Comparison of ENCODE assay signal across 8 cellular contexts in the genomic region with DNA sequence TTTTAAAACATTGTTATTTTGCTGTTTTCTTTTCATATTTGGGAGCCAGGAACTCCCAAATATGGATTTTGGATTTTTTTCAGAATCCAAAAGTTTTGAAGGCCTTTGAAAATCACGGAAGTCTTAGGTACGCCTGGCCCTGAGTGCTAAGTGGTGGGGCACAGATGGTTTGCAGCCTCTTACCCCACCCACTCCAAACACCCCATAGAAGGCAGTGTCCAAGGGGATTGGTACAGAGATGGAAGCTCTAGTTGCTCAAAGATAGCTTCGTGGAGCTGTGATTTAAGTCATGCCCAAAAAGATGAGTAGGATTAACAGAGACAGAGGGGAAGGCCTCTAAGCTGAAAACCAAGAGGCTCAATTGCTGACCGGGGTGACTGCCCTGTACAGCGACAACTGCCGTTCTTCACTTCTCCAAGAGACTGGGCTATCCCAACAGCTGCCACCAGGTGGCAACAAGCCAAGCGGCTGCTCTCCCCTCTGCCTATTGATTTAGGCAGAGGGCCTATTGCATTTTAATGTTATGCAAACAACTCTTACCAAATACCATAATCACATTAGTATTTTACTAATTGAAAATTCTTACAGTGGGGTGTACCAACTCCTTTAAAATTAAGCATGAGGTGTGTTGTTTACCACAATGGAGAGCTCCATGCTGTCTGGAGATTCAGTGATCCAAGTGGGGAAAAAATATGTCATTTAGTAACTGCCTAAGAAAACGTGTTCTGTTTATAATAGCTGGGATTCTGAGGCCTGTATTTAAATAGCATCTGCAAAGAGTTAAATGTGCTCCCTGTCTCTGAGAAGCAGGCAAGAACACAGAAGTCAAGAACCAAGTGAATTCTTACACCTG.
DNase-seq lines count a peak whose midpoint lies in the region; ATAC-seq, FAIRE-seq and TF ChIP-seq lines count a peak whose summit lies in the region.

No MANE protein-coding gene starts in this region.

- in situ Hi-C loops in astrocyte of the spinal cord (cut with HindIII; ENCODE audit: low sequenced_read_pairs) = no loop called here

- H3K4me3 ChIP-seq in AG04450 (ENCODE audit: low read depth, low read length) = no peak overlapping the region
- no peak overlapping the region for H3K4me3 ChIP-seq in astrocyte of the spinal cord (ENCODE audit: low read depth, low read length)

- no peak overlapping the region for H3K27ac ChIP-seq in AG04450 (ENCODE audit: low read depth, low read length)

- DNase-seq in AG04450 (ENCODE audit: low read depth, low spot score) (peak; percentile 21), NCI-H2081 (lab: John Stamatoyannopoulos, UW) (peak; percentile 76 to 79), astrocyte of the spinal cord (ENCODE audit: low read depth, low spot score) (peak; percentile 59), hypothalamus (lab: John Stamatoyannopoulos, UW) (peak in 47 of 51 donors; percentile 2 to 80 (median 55)), smooth muscle cell of the brain vasculature (ENCODE audit: low read depth, low spot score) (peak; percentile 40)

- peaks cover 9% of the 10 kb centered on the region for H3K27me3 ChIP-seq in AG04450 (ENCODE audit: control insufficient read depth, insufficient read depth, low read length)

- peak; percentile 20 for FAIRE-seq in TTC549 (lab: Jason Lieb, UNC)

- CTCF ChIA-PET in AG04450 (lab: Charles Lee) = interaction anchor here (0.6 to 3.7 kb wide), 28 partner anchors 10 to 384 kb away, joined by 3 to 52 read pairs (median 4); no protein-coding TSS in a partner anchor

- TF ChIP-seq CTCF in AG04450 (IDR thresholded peaks at IDR 0.05; ENCODE audit: low read depth, low read length) (peak; percentile 93), astrocyte of the spinal cord (IDR thresholded peaks at IDR 0.05; ENCODE audit: low read depth, low read length) (peak; percentile 94)

- POLR2A ChIA-PET in AG04450 (lab: Yijun Ruan, JAX) = no interaction called here

- ATAC-seq in GM19351 (IDR thresholded peaks at IDR 0.05; ENCODE audit: unreplicated experiment) (peak; percentile 49), GM18867 (IDR thresholded peaks at IDR 0.05; ENCODE audit: unreplicated experiment) (no peak)

- H3K9me3 ChIP-seq in AG04450 (ENCODE audit: control insufficient read depth, insufficient read depth, low read length) = peaks cover 6% of the 10 kb centered on the region; the same call in 1 of the 2 replicates

Comparison
In these comparisons a context has a peak if more than half of its experiments do, and no peak if none do; other contexts are left out.
1. DNase-seq: peak in every context shown above with its lines; median percentile 78 in NCI-H2081; 59 in astrocyte of the spinal cord; 55 in hypothalamus; 40 in smooth muscle cell of the brain vasculature; 21 in AG04450.